ENCODE assay signal across 25 cellular contexts in genomic region chr12:105239304-105239703, GRCh38.
"Had no signal": no experiment of that assay in that cellular context is flagged by ENCODE, and none has a peak within 500 bp of the region (broad histone marks: within the 10 kb centered on the region; RNA-seq: fewer than 3 reads in every experiment).

No MANE protein-coding gene starts in this region.

- H3K9me3 ChIP-seq: adrenal gland, ascending aorta, right lobe of liver, thoracic aorta, upper lobe of left lung had no signal

- H3K27me3 ChIP-seq: adrenal gland, ascending aorta, brain microvascular endothelial cell, right lobe of liver, upper lobe of left lung had no signal

- DNase-seq: activated B cell treated with CpG ODN at 0.5 μM for 24 hours; activated CD4-positive, alpha-beta T cell treated with anti-CD3 and anti-CD28 coated beads for 36 hours; activated CD4-positive, alpha-beta T cell treated with anti-CD3 and anti-CD28 coated beads, Interleukin-2, amount 50 U/mL, for 4 hours; activated CD8-positive, alpha-beta memory T cell treated with anti-CD3 and anti-CD28 coated beads, Interleukin-2, amount 50 U/mL, for 48 hours; activated naive CD4-positive, alpha-beta T cell; activated T-cell treated with anti-CD3 and anti-CD28 coated beads, Interleukin-2, amount 50 U/mL, for 4 hours; adrenal gland; brain microvascular endothelial cell; caudate nucleus; dermis blood vessel endothelial cell; effector CD8-positive, alpha-beta T cell; erythroblast; foreskin melanocyte; immature natural killer cell; naive B cell; nucleus accumbens; posterior cingulate gyrus; right lobe of liver; stimulated activated CD4-positive, alpha-beta T cell treated with anti-CD3 and anti-CD28 coated beads, Interleukin-2, amount 100 ng/mL, for 48 hours; stimulated activated CD8-positive, alpha-beta memory T cell treated with anti-CD3 and anti-CD28 coated beads, Interleukin-4, amount 100 ng/mL, for 48 hours; stimulated activated naive B cell treated with anti-CD40 and anti-IgM and Interleukin-4, amounts not matched to agents 10 μg/mL and 1 μg/mL and 100 μg/mL, for 72 hours; T-helper 1 cell; upper lobe of left lung had no signal

- H3K36me3 ChIP-seq: adrenal gland, ascending aorta, brain microvascular endothelial cell, right lobe of liver, thoracic aorta, upper lobe of left lung had no signal

- H3K27ac ChIP-seq: adrenal gland, ascending aorta, brain microvascular endothelial cell, right lobe of liver, thoracic aorta, upper lobe of left lung had no signal

- H3K4me3 ChIP-seq: adrenal gland, ascending aorta, right lobe of liver, thoracic aorta, upper lobe of left lung had no signal

- ATAC-seq: activated CD4-positive, alpha-beta T cell treated with anti-CD3 and anti-CD28 coated beads for 36 hours; activated T-cell treated with anti-CD3 and anti-CD28 coated beads, Interleukin-2, amount 50 U/mL, for 4 hours; stimulated activated naive B cell treated with anti-CD40 and anti-IgM and Interleukin-4, amounts not matched to agents 10 μg/mL and 1 μg/mL and 100 μg/mL, for 72 hours had no signal
